20 cellular contexts compared by ENCODE assay signal in the genomic region with DNA sequence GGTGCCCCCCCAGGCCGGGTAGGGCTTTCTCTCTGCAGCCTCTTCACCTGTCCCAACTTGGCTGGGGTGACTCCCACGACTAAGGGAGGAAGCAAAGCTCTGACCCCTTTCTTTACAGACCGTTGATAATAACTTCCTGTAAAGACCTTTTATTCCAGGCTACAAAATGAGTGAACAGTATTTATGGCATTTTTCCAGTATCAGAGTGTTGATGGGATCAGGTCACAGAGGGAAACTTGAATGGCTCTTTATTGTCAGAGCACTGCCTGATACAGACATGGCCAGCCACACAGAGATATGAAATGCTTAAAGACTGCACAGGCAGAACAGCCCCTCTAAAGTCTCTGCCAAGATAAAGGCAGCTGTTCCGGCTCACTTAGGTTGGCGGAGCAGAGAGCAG.
DNase-seq lines count a peak whose midpoint lies in the region; ATAC-seq and TF ChIP-seq lines count a peak whose summit lies in the region.
"Had no signal": no experiment of that assay in that cellular context is flagged by ENCODE, and none has a peak within 500 bp of the region (broad histone marks: within the 10 kb centered on the region; RNA-seq: fewer than 3 reads in every experiment).

No MANE protein-coding gene starts in this region.

- H3K27ac ChIP-seq in left ventricle myocardium inferior (replicated peaks): peak overlapping the region; percentile 7
- H3K27ac ChIP-seq in stomach: no peak overlapping the region
- H3K27ac ChIP-seq: esophagus muscularis mucosa, uterus had no signal

- no peak for TF ChIP-seq CTCF in left ventricle myocardium inferior (IDR thresholded peaks at IDR 0.05; ENCODE audit: borderline replicate concordance)
- TF ChIP-seq CTCF in fibroblast of pulmonary artery (IDR thresholded peaks at IDR 0.05; ENCODE audit: low read length, missing control alignments): no peak
- TF ChIP-seq CTCF in stomach (IDR thresholded peaks at IDR 0.05): no peak

- H3K9me3 ChIP-seq in left ventricle myocardium inferior (replicated peaks) (no peaks in the 10 kb centered on the region), stomach (no peaks in the 10 kb centered on the region)
- H3K9me3 ChIP-seq: esophagus muscularis mucosa, uterus had no signal

- no peak for ATAC-seq in Right ventricle myocardium superior (ENCODE audit: poor library complexity)
- ATAC-seq in sciatic nerve: peak; percentile 43
- ATAC-seq: naive thymus-derived CD8-positive, alpha-beta T cell had no signal

- no peak overlapping the region for H3K4me3 ChIP-seq in left ventricle myocardium inferior
- H3K4me3 ChIP-seq in fibroblast of pulmonary artery (replicated peaks; ENCODE audit: low read depth, low read length): no peak overlapping the region
- no peak overlapping the region for H3K4me3 ChIP-seq in stomach
- H3K4me3 ChIP-seq: esophagus muscularis mucosa, uterus had no signal

- WGBS in stomach, 5 donors: 15 to 44% (median 32%) methylated on average over 5 of the region's 5 CpGs

- peaks cover 35% of the 10 kb centered on the region for H3K27me3 ChIP-seq in left ventricle myocardium inferior (ENCODE audit: low read depth)
- H3K27me3 ChIP-seq in stomach: no peaks in the 10 kb centered on the region
- H3K27me3 ChIP-seq: esophagus muscularis mucosa, uterus had no signal

- H3K36me3 ChIP-seq in left ventricle myocardium inferior (no peaks in the 10 kb centered on the region), stomach (no peaks in the 10 kb centered on the region)
- H3K36me3 ChIP-seq: esophagus muscularis mucosa, uterus had no signal

- H3K4me1 ChIP-seq in left ventricle myocardium inferior (peaks cover 24% of the 10 kb centered on the region), stomach (peaks cover 14 to 45% (median 32%) of the 10 kb centered on the region in 4 donors)
- H3K4me1 ChIP-seq: uterus had no signal

- DNase-seq in left ventricle myocardium inferior (no peak), Right ventricle myocardium superior (no peak), NCI-H345 treated with DMSO at 0.1 percent for 48 hours (lab: John Stamatoyannopoulos, UW; ENCODE audit: unreplicated experiment) (peak; percentile 47), fibroblast of pulmonary artery (ENCODE audit: low read depth) (peak; percentile 26), sciatic nerve (ENCODE audit: low spot score) (no peak), NCI-H2227 treated with DMSO at 0.1 percent for 48 hours (lab: John Stamatoyannopoulos, UW) (no peak), stomach (no peak), DMS79 treated with DMSO at 0.1 percent for 48 hours (lab: John Stamatoyannopoulos, UW) (no peak)
- DNase-seq: activated CD4-positive, alpha-beta memory T cell treated with anti-CD3 and anti-CD28 coated beads, Interleukin-2, amount 10 ng/mL, durations not matched to agents 7 days and 5 days; activated effector memory CD4-positive, alpha-beta T cell treated with anti-CD3 and anti-CD28 coated beads, Interleukin-2, amount 50 U/mL, for 16 hours; C1 segment of cervical spinal cord; effector memory CD4-positive, alpha-beta T cell; GOT3; islet precursor cell; naive thymus-derived CD8-positive, alpha-beta T cell; NCI-H1436; NCI-H446; NK-92 treated with Interleukin-12 subunit alpha and Interleukin-12 subunit beta, amount 100 ng/mL, for 24 hours; uterus had no signal

- no peak for TF ChIP-seq EP300 in stomach (IDR thresholded peaks at IDR 0.05)

- intact Hi-C loops in left ventricle myocardium inferior (cut with micrococcal nuclease): no loop called here
- intact Hi-C loops in Right ventricle myocardium superior (cut with DNase I): no loop called here
- intact Hi-C loops in sciatic nerve (cut with DNase I): loop anchor here (5.0 kb wide), 1 partner anchor 1706 kb away; no protein-coding TSS in a partner anchor
- intact Hi-C loops in stomach (cut with DNase I; ENCODE audit: low total_unique reads): no loop called here

- TF ChIP-seq POLR2A in stomach (IDR thresholded peaks at IDR 0.05): no peak

Comparison
In these comparisons a context has a peak if more than half of its experiments do, and no peak if none do; other contexts are left out.
1. DNase-seq: peak in NCI-H345 treated with DMSO at 0.1 percent for 48 hours (single experiment) and fibroblast of pulmonary artery (single experiment); none in left ventricle myocardium inferior (single experiment), Right ventricle myocardium superior (single experiment), sciatic nerve (single experiment), NCI-H2227 treated with DMSO at 0.1 percent for 48 hours (single experiment), stomach (single experiment) and DMS79 treated with DMSO at 0.1 percent for 48 hours (single experiment).